Comparison of ENCODE assay signal across 9 cellular contexts in genomic region chr2:96251721-96252292, GRCh38. TPM values are rescaled to one million over a fixed set of nuclear protein-coding genes. Genes with fewer than 3 reads are reported as not detected.
DNase-seq lines count a peak whose midpoint lies in the region; ATAC-seq and TF ChIP-seq lines count a peak whose summit lies in the region.
"Had no signal": no experiment of that assay in that cellular context is flagged by ENCODE, and none has a peak within 500 bp of the region (broad histone marks: within the 10 kb centered on the region; RNA-seq: fewer than 3 reads in every experiment).

No MANE protein-coding gene starts in this region.

- peaks cover 5% of the 10 kb centered on the region; the same call in 1 of the 2 replicates for H3F3A ChIP-seq in PC-9 (ENCODE audit: insufficient read depth, low read depth)

- whole genome bisulfite sequencing in lung, 2 donors, result 71 to 78% methylated on average over 6 of the region's 6 CpGs

- H3K36me3 ChIP-seq in Caco-2 (ENCODE audit: control insufficient read depth, insufficient read depth, low read length) (peaks cover 2% of the 10 kb centered on the region), PC-9 (ENCODE audit: low read depth) (peaks cover 10% of the 10 kb centered on the region; the same call in 1 of the 2 replicates), lung (ENCODE audit: control insufficient read depth in 2 of 2, insufficient read depth in 2 of 2, low read length in 2 of 2) (peaks cover 0 to 42% of the 10 kb centered on the region in 2 donors)

- H3K9me3 Mint-ChIP-seq in Caco-2 (ENCODE audit: unreplicated experiment), result no peaks in the 10 kb centered on the region

- POLR2A ChIA-PET in Caco-2 (lab: Charles Lee), result interaction anchor here (0.6 kb wide), 1 partner anchor 10 kb away, joined by 3 read pairs; no protein-coding TSS in a partner anchor
- POLR2A ChIA-PET in PC-9 (lab: Charles Lee; ENCODE audit: unreplicated experiment), result interaction anchor here (0.5 to 0.6 kb wide), 2 partner anchors 83 to 356 kb away, joined by 5 to 6 read pairs; no protein-coding TSS in a partner anchor

- H3K27ac Mint-ChIP-seq in Caco-2 (ENCODE audit: unreplicated experiment), result peak overlapping the region; percentile 10

- H2AFZ ChIP-seq in PC-9, result no peak overlapping the region

- H3K9me2 ChIP-seq in PC-9 (ENCODE audit: insufficient read depth), result no peaks in the 10 kb centered on the region

- TF ChIP-seq POLR2A in GM18505 (IDR thresholded peaks at IDR 0.05; ENCODE audit: borderline replicate concordance, extremely low read depth, insufficient read depth, insufficient read length), result no peak

- ATAC-seq in lung (ENCODE audit: insufficient read depth, low FRiP score) (peak; percentile 83), GM19467 (IDR thresholded peaks at IDR 0.05; ENCODE audit: unreplicated experiment) (no peak), GM18505 (IDR thresholded peaks at IDR 0.05; ENCODE audit: unreplicated experiment) (no peak)
- ATAC-seq: foreskin keratinocyte had no signal

- H3K27me3 ChIP-seq in Caco-2 (replicated peaks; ENCODE audit: control insufficient read depth, insufficient read depth, low read length) (no peaks in the 10 kb centered on the region), PC-9 (ENCODE audit: insufficient read depth, low read depth) (no peaks in the 10 kb centered on the region), lung (ENCODE audit: control insufficient read depth, insufficient read depth) (no peaks in the 10 kb centered on the region)
- H3K27me3 ChIP-seq: foreskin keratinocyte had no signal

- TSS peak; percentile 3 for BruUV-seq in Caco-2 (replicated peaks; lab: Mats Ljungman, UMichigan)
- no TSS peak for BruUV-seq in PC-9 (replicated peaks; lab: Mats Ljungman, UMichigan)

- TF ChIP-seq CTCF in Caco-2 (IDR thresholded peaks at IDR 0.05; ENCODE audit: insufficient read depth in 1 of 2, low read depth in 1 of 2, low read length in 1 of 2, severe bottlenecking in 1 of 2, unreplicated experiment in 1 of 2), result no peak
- no peak for TF ChIP-seq CTCF in PC-9 (conservative IDR thresholded peaks at IDR 0.05)
- no peak for TF ChIP-seq CTCF in lung (IDR thresholded peaks at IDR 0.05; ENCODE audit: control extremely low read depth, extremely low read depth)

- no peaks in the 10 kb centered on the region for H3K4me1 Mint-ChIP-seq in Caco-2 (ENCODE audit: low read depth, unreplicated experiment)

- DNase-seq in Caco-2, result peak; percentile 65 to 83
- peak; percentile 80 to 95 for DNase-seq in PC-9
- DNase-seq in dedifferentiated amniotic fluid mesenchymal stem cell (ENCODE audit: extremely low spot score), result peak; percentile 72
- DNase-seq in lung (ENCODE audit: low spot score), result peak; percentile 53
- no peak for DNase-seq in NOMO-1 treated with dmso at 0.1 percent for 144 hours (lab: John Stamatoyannopoulos, UW; ENCODE audit: unreplicated experiment)
- no peak for DNase-seq in HuH-7 (ENCODE audit: low spot score)

- H4K20me1 ChIP-seq in PC-9 (ENCODE audit: insufficient read depth), result peaks cover 6% of the 10 kb centered on the region

- peaks cover 3% of the 10 kb centered on the region for H3K79me2 ChIP-seq in PC-9 (ENCODE audit: low read depth)

- intact Hi-C loops in Caco-2 (cut with micrococcal nuclease; ENCODE audit: unreplicated experiment), result loop anchor here (2.0 kb wide), 1 partner anchor 15 kb away; the partner anchor contains the start of gene CIAO1
- intact Hi-C loops in PC-9 (cut with micrococcal nuclease; ENCODE audit: unreplicated experiment), result no loop called here

- no peak overlapping the region for H3K4me2 ChIP-seq in PC-9

- no peak overlapping the region for H3K4me3 Mint-ChIP-seq in Caco-2 (ENCODE audit: unreplicated experiment)

- no peak overlapping the region for H3K4me3 ChIP-seq in Caco-2 (ENCODE audit: low read depth, low read length)
- no peak overlapping the region for H3K4me3 ChIP-seq in PC-9
- no peak overlapping the region for H3K4me3 ChIP-seq in lung

- H3K27ac ChIP-seq in PC-9, result no peak overlapping the region
- H3K27ac ChIP-seq in lung (ENCODE audit: low read depth in 1 of 2, low read length in 1 of 2), result peak overlapping the region; percentile 40 to 47
- H3K27ac ChIP-seq: foreskin keratinocyte had no signal

- H3K36me3 Mint-ChIP-seq in Caco-2 (ENCODE audit: insufficient read depth, unreplicated experiment), result peaks cover 52% of the 10 kb centered on the region

- H3K27me3 Mint-ChIP-seq in Caco-2 (ENCODE audit: insufficient read depth, unreplicated experiment), result no peaks in the 10 kb centered on the region

- CTCF ChIA-PET in Caco-2 (lab: Charles Lee) (no interaction called here), PC-9 (lab: Charles Lee) (no interaction called here)

- H3K4me1 ChIP-seq in Caco-2, result no peaks in the 10 kb centered on the region; the same call in 1 of the 2 replicates
- H3K4me1 ChIP-seq in PC-9 (replicated peaks; ENCODE audit: insufficient read depth), result no peaks in the 10 kb centered on the region; the same call in 1 of the 2 replicates
- H3K4me1 ChIP-seq in lung (ENCODE audit: control insufficient read depth in 2 of 2, insufficient read depth in 2 of 2, low read length in 2 of 2), result peaks cover 0 to 5% of the 10 kb centered on the region in 2 donors
- H3K4me1 ChIP-seq: foreskin keratinocyte had no signal

- H3K9me3 ChIP-seq in Caco-2 (no peaks in the 10 kb centered on the region), PC-9 (ENCODE audit: insufficient read depth, low read depth) (no peaks in the 10 kb centered on the region), lung (ENCODE audit: control insufficient read depth in 2 of 2, insufficient read depth in 1 of 2, low read length in 1 of 2) (no peaks in the 10 kb centered on the region)

RNA-seq across cellular contexts. Expression of gene TMEM127, which starts 14.0 kb away (rescaled TPM):
- total RNA-seq in Caco-2 (2022) (43.3 and 49.1 TPM in 2 replicates), PC-9 (2021) (38.4 and 50.3 TPM in 2 replicates), lung (10 to 100 TPM; 30.6 to 67.2 TPM)
- 10 to 100 TPM; 15.3 to 45.5 TPM for polyA plus RNA-seq in lung

RNA-seq across cellular contexts. Expression of gene CIAO1, which starts 14.2 kb away (rescaled TPM):
- total RNA-seq in Caco-2 (2022) (93.8 and 97.9 TPM in 2 replicates), PC-9 (2021) (85.3 and 99.5 TPM in 2 replicates), lung (10 to 100 TPM; 74.2 to 74.3 TPM)
- 10 to 100 TPM; 27.9 to 67.7 TPM for polyA plus RNA-seq in lung

RNA-seq across cellular contexts. Expression of gene STARD7, which starts 43.2 kb away (rescaled TPM):
- 214 and 224 TPM in 2 replicates for total RNA-seq in Caco-2 (2022)
- total RNA-seq in PC-9 (2021), result 171 and 189 TPM in 2 replicates
- total RNA-seq in lung, result 100 to 1,000 TPM; 121 to 141 TPM
- polyA plus RNA-seq in lung, result 10 to 100 TPM; 52.2 to 65.2 TPM

RNA-seq across cellular contexts. Expression of gene SNRNP200, which starts 53.5 kb away (rescaled TPM):
- total RNA-seq in Caco-2 (2022) (240 and 259 TPM in 2 replicates), PC-9 (2021) (214 and 229 TPM in 2 replicates), lung (100 to 1,000 TPM; 102 to 106 TPM)
- polyA plus RNA-seq in lung, result 10 to 100 TPM; 65.9 to 74.1 TPM

Comparison
In these comparisons a context has a peak if more than half of its experiments do, and no peak if none do; other contexts are left out.
1. DNase-seq: peak in Caco-2 (2 of 2), PC-9 (2 of 2), dedifferentiated amniotic fluid mesenchymal stem cell (single experiment) and lung (single experiment); none in NOMO-1 treated with dmso at 0.1 percent for 144 hours (single experiment) and HuH-7 (single experiment).